ENCODE assay signal across 12 cellular contexts in genomic region chr14:75430526-75430925, GRCh38. TPM values are rescaled to one million over a fixed set of nuclear protein-coding genes. Genes with fewer than 3 reads are reported as not detected.
A peak's percentile ranks its signal among the peaks of the same experiment; 100 is the strongest.
DNase-seq lines count a peak whose midpoint lies in the region; TF ChIP-seq lines count a peak whose summit lies in the region.
"Had no signal": no experiment of that assay in that cellular context is flagged by ENCODE, and none has a peak within 500 bp of the region (broad histone marks: within the 10 kb centered on the region; RNA-seq: fewer than 3 reads in every experiment).

No MANE protein-coding gene starts in this region.

- H3K9me3 ChIP-seq in OCI-LY3 (ENCODE audit: insufficient read depth, low read length): no peaks in the 10 kb centered on the region
- H3K9me3 ChIP-seq in osteoblast (ENCODE audit: low read depth, low read length): no peaks in the 10 kb centered on the region

- H3K27ac ChIP-seq in OCI-LY3 (ENCODE audit: low read length): peak overlapping the region; percentile 80; the same call in 1 of the 2 replicates
- H3K27ac ChIP-seq in osteoblast (ENCODE audit: low read depth, low read length): no peak overlapping the region

- POLR2A ChIA-PET in activated CD4-positive, alpha-beta T cell treated with anti-CD3 and anti-CD28 coated beads, Interleukin-2, amount 10 ng/mL, durations not matched to agents 7 days and 5 days (lab: Charles Lee): no interaction called here

- H3K4me2 ChIP-seq in OCI-LY3 (ENCODE audit: low read length) (peak overlapping the region; percentile 90), osteoblast (ENCODE audit: insufficient read depth, low read length) (peak overlapping the region; percentile 65)

- H3K79me2 ChIP-seq in OCI-LY3 (ENCODE audit: low read length): peaks cover 100% of the 10 kb centered on the region
- H3K79me2 ChIP-seq in osteoblast (ENCODE audit: insufficient read depth, low read length): peaks cover 65% of the 10 kb centered on the region

- H3K27me3 ChIP-seq in OCI-LY3 (ENCODE audit: low read depth, low read length) (no peaks in the 10 kb centered on the region), osteoblast (ENCODE audit: insufficient read depth, low read length) (no peaks in the 10 kb centered on the region)

- CTCF ChIA-PET in activated CD4-positive, alpha-beta T cell treated with anti-CD3 and anti-CD28 coated beads, Interleukin-2, amount 10 ng/mL, durations not matched to agents 7 days and 5 days (lab: Charles Lee): interaction anchor here (0.8 kb wide), 1 partner anchor 10 kb away, joined by 3 read pairs; no protein-coding TSS in a partner anchor

- H2AFZ ChIP-seq in OCI-LY3 (ENCODE audit: low read depth, low read length): no peak overlapping the region
- H2AFZ ChIP-seq in osteoblast (ENCODE audit: low read length): no peak overlapping the region
- H2AFZ ChIP-seq: parathyroid adenoma had no signal

- H3K36me3 ChIP-seq in OCI-LY3 (replicated peaks; ENCODE audit: low read depth, low read length) (peaks cover 69% of the 10 kb centered on the region), osteoblast (ENCODE audit: insufficient read depth, low read length) (peaks cover 25% of the 10 kb centered on the region)

- TF ChIP-seq CTCF in AG09309 (IDR thresholded peaks at IDR 0.05; ENCODE audit: control insufficient read depth, insufficient read depth, low read depth, low read length, missing control alignments) (no peak), OCI-LY3 (IDR thresholded peaks at IDR 0.05; ENCODE audit: low read depth, low read length) (no peak), fibroblast of mammary gland (conservative IDR thresholded peaks at IDR 0.05; ENCODE audit: control insufficient read depth, insufficient read depth, low read depth, low read length) (peak; percentile 8), osteoblast (IDR thresholded peaks at IDR 0.05; ENCODE audit: extremely low read depth, low read depth, low read length) (no peak)

- H3K4me1 ChIP-seq in OCI-LY3 (ENCODE audit: low read length) (peaks cover 46% of the 10 kb centered on the region), osteoblast (ENCODE audit: insufficient read depth, low read length) (peaks cover 22% of the 10 kb centered on the region)

- H3K4me1 Mint-ChIP-seq in activated CD4-positive, alpha-beta T cell treated with anti-CD3 and anti-CD28 coated beads, Interleukin-2, amount 10 ng/mL, durations not matched to agents 7 days and 5 days: peaks cover 17% of the 10 kb centered on the region

- H3K27ac Mint-ChIP-seq in activated CD4-positive, alpha-beta T cell treated with anti-CD3 and anti-CD28 coated beads, Interleukin-2, amount 10 ng/mL, durations not matched to agents 7 days and 5 days: no peak overlapping the region
- H3K27ac Mint-ChIP-seq: CD8-positive, alpha-beta T cell had no signal

- peaks cover 72% of the 10 kb centered on the region for H4K20me1 ChIP-seq in OCI-LY3 (ENCODE audit: insufficient read depth, low read length)
- H4K20me1 ChIP-seq in osteoblast (ENCODE audit: insufficient read depth, low read length): peaks cover 48% of the 10 kb centered on the region

- DNase-seq in AG09309 (ENCODE audit: low read depth) (no peak), fibroblast of mammary gland (ENCODE audit: low read depth) (peak; percentile 77), osteoblast (ENCODE audit: insufficient read length, low spot score, missing footprints) (peak; percentile 95), DMS79 (lab: John Stamatoyannopoulos, UW) (no peak), NCI-H187 treated with DMSO at 0.1 percent for 48 hours (lab: John Stamatoyannopoulos, UW) (no peak)
- no peak for DNase-seq in activated CD4-positive, alpha-beta T cell treated with anti-CD3 and anti-CD28 coated beads, Interleukin-2, amount 10 ng/mL, durations not matched to agents 7 days and 5 days
- DNase-seq in activated effector memory CD4-positive, alpha-beta T cell treated with anti-CD3 and anti-CD28 coated beads, Interleukin-2, amount 50 U/mL, for 16 hours: no peak
- DNase-seq: CD8-positive, alpha-beta T cell; NCI-H69; T-helper 9 cell had no signal

- no peak overlapping the region for H3K9ac ChIP-seq in OCI-LY3 (ENCODE audit: low read length)
- H3K9ac ChIP-seq: parathyroid adenoma had no signal

- peaks cover 22% of the 10 kb centered on the region for H3K27me3 Mint-ChIP-seq in activated CD4-positive, alpha-beta T cell treated with anti-CD3 and anti-CD28 coated beads, Interleukin-2, amount 10 ng/mL, durations not matched to agents 7 days and 5 days

- H3K36me3 Mint-ChIP-seq in activated CD4-positive, alpha-beta T cell treated with anti-CD3 and anti-CD28 coated beads, Interleukin-2, amount 10 ng/mL, durations not matched to agents 7 days and 5 days (ENCODE audit: low read depth): peaks cover 3% of the 10 kb centered on the region
- H3K36me3 Mint-ChIP-seq: CD8-positive, alpha-beta T cell had no signal

- no peaks in the 10 kb centered on the region for H3K9me3 Mint-ChIP-seq in activated CD4-positive, alpha-beta T cell treated with anti-CD3 and anti-CD28 coated beads, Interleukin-2, amount 10 ng/mL, durations not matched to agents 7 days and 5 days
- H3K9me3 Mint-ChIP-seq: CD8-positive, alpha-beta T cell had no signal

- H3K4me3 Mint-ChIP-seq in activated CD4-positive, alpha-beta T cell treated with anti-CD3 and anti-CD28 coated beads, Interleukin-2, amount 10 ng/mL, durations not matched to agents 7 days and 5 days: no peak overlapping the region
- H3K4me3 Mint-ChIP-seq: CD8-positive, alpha-beta T cell had no signal

- H3K4me3 ChIP-seq in AG09309 (ENCODE audit: control insufficient read depth, low read depth, low read length): peak overlapping the region; percentile 59
- H3K4me3 ChIP-seq in OCI-LY3 (ENCODE audit: low read length): peak overlapping the region; percentile 97
- H3K4me3 ChIP-seq in fibroblast of mammary gland (ENCODE audit: control insufficient read depth, low read depth, low read length): peak overlapping the region; percentile 70
- peak overlapping the region; percentile 43 for H3K4me3 ChIP-seq in osteoblast (ENCODE audit: insufficient read depth, low read length)

RNA-seq across cellular contexts. Expression of gene JDP2, which starts 2.7 kb away (rescaled TPM):
- 70.7 and 77.1 TPM in 2 replicates for total RNA-seq in osteoblast
- total RNA-seq in activated CD4-positive, alpha-beta T cell treated with anti-CD3 and anti-CD28 coated beads, Interleukin-2, amount 10 ng/mL, durations not matched to agents 7 days and 5 days: 1 to 10 TPM in 1 of 2 experiments, under 1 TPM in 1; 0.99 to 1.6 TPM
- total RNA-seq: CD8-positive, alpha-beta T cell had no signal

Comparison
In these comparisons a context has a peak if more than half of its experiments do, and no peak if none do; other contexts are left out.
1. DNase-seq: peak in fibroblast of mammary gland (single experiment) and osteoblast (single experiment); none in AG09309 (single experiment), activated CD4-positive, alpha-beta T cell treated with anti-CD3 and anti-CD28 coated beads, Interleukin-2, amount 10 ng/mL, durations not matched to agents 7 days and 5 days (single experiment), DMS79 (single experiment), NCI-H187 treated with DMSO at 0.1 percent for 48 hours (single experiment) and activated effector memory CD4-positive, alpha-beta T cell treated with anti-CD3 and anti-CD28 coated beads, Interleukin-2, amount 50 U/mL, for 16 hours (single experiment).
2. H3K4me3 ChIP-seq: peak in every context shown above with its lines; median percentile 97 in OCI-LY3; 70 in fibroblast of mammary gland; 59 in AG09309; 43 in osteoblast.
3. RNA of gene JDP2, which starts 2.7 kb away (total RNA-seq): 70.7 to 77.1 TPM in osteoblast; 0.99 to 1.6 TPM in activated CD4-positive, alpha-beta T cell treated with anti-CD3 and anti-CD28 coated beads, Interleukin-2, amount 10 ng/mL, durations not matched to agents 7 days and 5 days; every median in the first group is over 10 times any median in the second.